Comparison of ENCODE assay signal across 15 cellular contexts in the genomic region with DNA sequence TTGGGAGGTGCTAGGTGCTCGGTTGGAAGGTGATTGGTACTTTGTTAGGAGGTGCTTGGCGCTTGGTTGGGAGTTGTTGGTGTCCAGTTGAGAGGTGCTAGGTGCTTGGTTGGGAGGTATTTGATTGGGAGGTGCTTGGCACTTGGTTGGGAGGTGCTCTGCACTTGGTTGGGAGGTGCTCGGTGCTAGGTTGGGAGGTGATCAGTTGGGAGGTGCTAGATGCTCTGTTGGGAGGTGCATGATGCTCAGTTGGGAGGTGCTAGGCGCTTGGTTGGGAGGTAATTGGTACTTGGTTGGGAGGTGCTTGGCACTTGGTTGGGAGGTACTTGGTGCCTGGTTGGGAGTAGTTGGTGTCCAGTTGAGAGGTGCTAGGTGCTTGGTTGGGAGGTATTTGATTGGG. TPM values are rescaled to one million over a fixed set of nuclear protein-coding genes. Genes with fewer than 3 reads are reported as not detected.
A peak's percentile ranks its signal among the peaks of the same experiment; 100 is the strongest.
DNase-seq lines count a peak whose midpoint lies in the region; ATAC-seq, FAIRE-seq and TF ChIP-seq lines count a peak whose summit lies in the region.
"Had no signal": no experiment of that assay in that cellular context is flagged by ENCODE, and none has a peak within 500 bp of the region (broad histone marks: within the 10 kb centered on the region; RNA-seq: fewer than 3 reads in every experiment).

No MANE protein-coding gene starts in this region.

- no peak overlapping the region for H3K18ac ChIP-seq in H1 (ENCODE audit: extremely low read depth, low read length)

- H3K4me2 ChIP-seq in H1 (ENCODE audit: insufficient read depth in 1 of 2, low read depth in 2 of 2, low read length in 2 of 2): no peak overlapping the region

- H3K9ac ChIP-seq in H1 (replicated peaks in 1 of 4; ENCODE audit: extremely low read depth in 1 of 4, low read depth in 3 of 4, low read length in 3 of 4): no peak overlapping the region

- no peak overlapping the region for H2BK15ac ChIP-seq in H1 (ENCODE audit: low read length)

- H2BK120ac ChIP-seq in H1 (replicated peaks; ENCODE audit: low read depth, low read length): no peak overlapping the region

- no peak overlapping the region for H3K23ac ChIP-seq in H1 (ENCODE audit: insufficient read length)

- H4K91ac ChIP-seq in H1 (replicated peaks; ENCODE audit: insufficient read length, low read length): no peak overlapping the region

- TF ChIP-seq EP300 in H1 (IDR thresholded peaks at IDR 0.05; ENCODE audit: borderline replicate concordance in 1 of 2, low read depth in 2 of 2, low read length in 2 of 2): no peak
- TF ChIP-seq EP300 in ovary (IDR thresholded peaks at IDR 0.05): no peak

- no peak for ATAC-seq in left cardiac atrium
- no peak for ATAC-seq in HG03175 (IDR thresholded peaks at IDR 0.05; ENCODE audit: unreplicated experiment)
- ATAC-seq in sciatic nerve: no peak
- ATAC-seq: activated CD8-positive, alpha-beta T cell treated with anti-CD3 and anti-CD28 coated beads for 36 hours had no signal

- H3K27me3 ChIP-seq in right atrium auricular region: no peaks in the 10 kb centered on the region
- no peaks in the 10 kb centered on the region for H3K27me3 ChIP-seq in H1 (replicated peaks in 1 of 4; ENCODE audit: control insufficient read depth in 3 of 4, extremely low read depth in 1 of 4, insufficient read depth in 3 of 4, low read length in 3 of 4)
- no peaks in the 10 kb centered on the region for H3K27me3 ChIP-seq in ovary
- no peaks in the 10 kb centered on the region for H3K27me3 ChIP-seq in H7 (ENCODE audit: control insufficient read depth, insufficient read depth, low read length)
- H3K27me3 ChIP-seq: thyroid gland had no signal

- peaks cover 0 to 7% of the 10 kb centered on the region in 2 experiments; a peak in 2 of 4 replicates for H3K79me2 ChIP-seq in H1 (ENCODE audit: control insufficient read depth in 1 of 2, insufficient read depth in 2 of 2, low read length in 2 of 2)

- POLR2A ChIA-PET in H1 (lab: Charles Lee; ENCODE audit: partially characterized antibody): interaction anchor here (1.2 to 1.7 kb wide), 2 partner anchors 21 to 31 kb away, joined by 3 to 4 read pairs; no protein-coding TSS in a partner anchor

- no peak for TF ChIP-seq RAD21 in H1 (IDR thresholded peaks at IDR 0.05 in 1 of 2, conservative IDR thresholded peaks at IDR 0.05 in 1 of 2; ENCODE audit: low read depth in 2 of 2, low read length in 2 of 2)

- 0 out of 2 replicates have a peak overlapping the region, but pooled peaks have one; percentile 32 for H2BK20ac ChIP-seq in H1 (ENCODE audit: low read length)

- DNase-seq in right atrium auricular region (ENCODE audit: low spot score) (no peak), left cardiac atrium (no peak), H1 (ENCODE audit: low read depth in 1 of 2, low spot score in 2 of 2) (no peak), ovary (no peak), hypothalamus (lab: John Stamatoyannopoulos, UW) (no peak), H7 (no peak), sciatic nerve (ENCODE audit: low spot score) (no peak)
- DNase-seq: activated CD8-positive, alpha-beta T cell treated with anti-CD3 and anti-CD28 coated beads for 36 hours; activated T-cell treated with anti-CD3 and anti-CD28 coated beads, Interleukin-2, amount 50 U/mL, for 48 hours; CD8-positive, alpha-beta memory T cell; effector CD8-positive, alpha-beta T cell; hippocampal formation; NCI-H1694; thyroid gland had no signal

- CTCF ChIA-PET in H1 (lab: Charles Lee; ENCODE audit: partially characterized antibody): interaction anchor here (0.8 to 2.6 kb wide), 2 partner anchors 10 to 24 kb away, joined by 3 to 9 read pairs; no protein-coding TSS in a partner anchor

- H3K14ac ChIP-seq in H1 (ENCODE audit: insufficient read length): no peak overlapping the region

- no peak overlapping the region; the same call in 1 of the 2 replicates for H2BK5ac ChIP-seq in H1 (ENCODE audit: low read depth, low read length)

- H3K23me2 ChIP-seq in H1 (ENCODE audit: low read depth, low read length): peaks cover 6% of the 10 kb centered on the region; the same call in 1 of the 2 replicates

- no peak for FAIRE-seq in H1 (lab: Jason Lieb, UNC)

- no peak overlapping the region for H2AFZ ChIP-seq in H1 (ENCODE audit: low read length)

- WGBS in H1 (ENCODE audit: extremely low coverage in 1 of 2, insufficient coverage in 1 of 2, insufficient read length in 1 of 2, insufficient replicate concordance in 2 of 2, low coverage in 1 of 2, low lambda C conversion rate in 2 of 2, missing lambda C conversion rate in 1 of 2), 2 experiments: 90% methylated on average over 4 of the region's 4 CpGs; no CpG with 5 or more reads in 1 of the 2 experiments
- 93 to 95% (median 94%) methylated on average over 4 of the region's 4 CpGs for WGBS in ovary, 3 donors

- no peak for TF ChIP-seq POLR2A in H1 (IDR thresholded peaks at IDR 0.05; ENCODE audit: control extremely low read depth in 1 of 2, low read depth in 2 of 2, low read length in 2 of 2)
- TF ChIP-seq POLR2A in ovary (IDR thresholded peaks at IDR 0.05): no peak

- H3K27ac ChIP-seq in right atrium auricular region (peak overlapping the region; percentile 76 to 93), H1 (ENCODE audit: low read depth, low read length) (no peak overlapping the region), ovary (peak overlapping the region; percentile 38 to 72)

- H3K36me3 ChIP-seq in right atrium auricular region (no peaks in the 10 kb centered on the region), H1 (ENCODE audit: control insufficient read depth in 2 of 4, insufficient read depth in 4 of 4, low read length in 3 of 4) (peaks cover 0 to 5% (median 2%) of the 10 kb centered on the region in 4 experiments; a peak in 2 of 8 replicates), ovary (no peaks in the 10 kb centered on the region), H7 (replicated peaks; ENCODE audit: control insufficient read depth, insufficient read depth, low read length) (peaks cover 1% of the 10 kb centered on the region; the same call in 1 of the 2 replicates)
- H3K36me3 ChIP-seq: thyroid gland had no signal

- H2BK12ac ChIP-seq in H1 (ENCODE audit: low read depth, low read length): 0 out of 2 replicates have a peak overlapping the region, but pooled peaks have one; percentile 27

- H3K4me1 ChIP-seq in right atrium auricular region: peaks cover 0 to 72% of the 10 kb centered on the region in 2 donors
- peaks cover 0 to 13% (median 7%) of the 10 kb centered on the region in 4 experiments; a peak in 6 of 7 replicates for H3K4me1 ChIP-seq in H1 (replicated peaks in 1 of 4; ENCODE audit: control insufficient read depth in 3 of 4, insufficient read depth in 4 of 4, low read length in 3 of 4)
- H3K4me1 ChIP-seq in ovary (ENCODE audit: insufficient read depth): peaks cover 12% of the 10 kb centered on the region

- H3K4ac ChIP-seq in H1 (replicated peaks; ENCODE audit: insufficient read length, low read depth, low read length): no peak overlapping the region

- no peak overlapping the region for H4K5ac ChIP-seq in H1 (ENCODE audit: insufficient read length, low read depth, low read length)

- peaks cover 7% of the 10 kb centered on the region for H3K79me1 ChIP-seq in H1 (ENCODE audit: low read depth, low read length)

- TF ChIP-seq CTCF in right atrium auricular region (IDR thresholded peaks at IDR 0.05) (no peak), H1 (IDR thresholded peaks at IDR 0.05; ENCODE audit: control extremely low read depth in 1 of 3, insufficient read depth in 1 of 3, low read depth in 1 of 3, low read length in 3 of 3) (no peak), ovary (IDR thresholded peaks at IDR 0.05) (no peak)

- intact Hi-C loops in left cardiac atrium (cut with DNase I) (no loop called here), ovary (cut with DNase I) (no loop called here), sciatic nerve (cut with DNase I) (no loop called here)

- H3K4me3 ChIP-seq in right atrium auricular region (no peak overlapping the region), H1 (ENCODE audit: extremely low read depth in 1 of 4, insufficient read depth in 2 of 4, low read depth in 3 of 4, low read length in 4 of 4) (no peak overlapping the region), ovary (no peak overlapping the region), H7 (ENCODE audit: insufficient read depth, low read depth, low read length) (no peak overlapping the region)
- H3K4me3 ChIP-seq: thyroid gland had no signal

- peaks cover 3 to 11% of the 10 kb centered on the region in 2 experiments for H4K20me1 ChIP-seq in H1 (replicated peaks in 1 of 2; ENCODE audit: control insufficient read depth in 1 of 2, insufficient read depth in 2 of 2, low read length in 2 of 2)

- no peak overlapping the region for H2AK5ac ChIP-seq in H1 (ENCODE audit: low read depth, low read length)

- H4K8ac ChIP-seq in H1 (ENCODE audit: extremely low read depth, insufficient read depth, low read length): no peak overlapping the region

- H3K56ac ChIP-seq in H1 (replicated peaks; ENCODE audit: insufficient read length, low read depth, low read length): no peak overlapping the region

- H3K9me3 ChIP-seq in right atrium auricular region: no peaks in the 10 kb centered on the region
- peaks cover 0 to 2% of the 10 kb centered on the region in 2 experiments; a peak in 2 of 4 replicates for H3K9me3 ChIP-seq in H1 (ENCODE audit: insufficient read depth in 2 of 2, low read depth in 1 of 2, low read length in 1 of 2)
- no peaks in the 10 kb centered on the region for H3K9me3 ChIP-seq in ovary
- H3K9me3 ChIP-seq: thyroid gland had no signal

TF ChIP-seq in H1, 55 proteins besides CTCF, POLR2A, EP300 and RAD21 (continues in another document):
- TF ChIP-seq TEAD4 (IDR thresholded peaks at IDR 0.05; ENCODE audit: low read depth, low read length): no peak
- no peak for TF ChIP-seq RBBP5 (IDR thresholded peaks at IDR 0.05; ENCODE audit: borderline replicate concordance, low read depth, low read length)
- TF ChIP-seq SRF (IDR thresholded peaks at IDR 0.05; ENCODE audit: low read depth, low read length): no peak
- TF ChIP-seq CREB1 (IDR thresholded peaks at IDR 0.05): no peak
- no peak for TF ChIP-seq KDM1A (IDR thresholded peaks at IDR 0.05; ENCODE audit: borderline replicate concordance, low read length)
- TF ChIP-seq KDM4A (IDR thresholded peaks at IDR 0.05; ENCODE audit: low read depth, low read length, severe bottlenecking): no peak

RNA-seq across cellular contexts. Expression of a gene that starts 40.2 kb away (rescaled TPM):
- total RNA-seq in right atrium auricular region: 10 to 100 TPM; 34.6 to 60.9 TPM
- 10 to 100 TPM; 53.4 to 60.3 TPM for total RNA-seq in left cardiac atrium
- 35.4 and 38.9 TPM in 2 replicates for total RNA-seq in H1 (2021; fragmentation: NEBNext Ultra II Directional; extraction: Animal tissue kit (Norgen Biotek cat#: 25700))
- 19.0 and 31.5 TPM in 2 replicates for polyA plus RNA-seq in H1 (2011; rRNA removed)
- polyA plus RNA-seq in H1 (2011; cell fraction: cytosol; rRNA removed): 13.8 TPM
- 38.9 TPM for polyA plus RNA-seq in H1 (2011; cell fraction: nucleus; rRNA removed)
- polyA plus RNA-seq in H1 (2012, experiment 1 of 2): 17.8 to 35.8 TPM (median 32.9 TPM) in 4 replicates
- 29.9 TPM for polyA plus RNA-seq in H1 (2012, experiment 2 of 2)
- polyA plus RNA-seq in H1 (2013, experiment 1 of 2): 62.7 TPM
- 63.2 TPM for polyA plus RNA-seq in H1 (2013, experiment 2 of 2)
- polyA minus RNA-seq in H1 (2011; rRNA and poly(A)+ RNA removed): 22.5 and 24.7 TPM in 2 replicates
- polyA minus RNA-seq in H1 (2011; cell fraction: cytosol; rRNA and poly(A)+ RNA removed): 27.4 TPM
- 23.6 TPM for polyA minus RNA-seq in H1 (2011; cell fraction: nucleus; rRNA and poly(A)+ RNA removed)
- 10 to 100 TPM; 21.8 to 63.8 (median 52.9) TPM for total RNA-seq in ovary
- polyA plus RNA-seq in ovary: 10 to 100 TPM in 1 of 2 donors, 1 to 10 TPM in 1; 3.1 to 47.2 TPM
- total RNA-seq in H7 (2014; rRNA removed; shearing (Covaris generic)): 28.3 and 28.6 TPM in 2 replicates
- total RNA-seq in sciatic nerve: 55.2 TPM
